Comparison of ENCODE assay signal across 6 cellular contexts in the genomic region with DNA sequence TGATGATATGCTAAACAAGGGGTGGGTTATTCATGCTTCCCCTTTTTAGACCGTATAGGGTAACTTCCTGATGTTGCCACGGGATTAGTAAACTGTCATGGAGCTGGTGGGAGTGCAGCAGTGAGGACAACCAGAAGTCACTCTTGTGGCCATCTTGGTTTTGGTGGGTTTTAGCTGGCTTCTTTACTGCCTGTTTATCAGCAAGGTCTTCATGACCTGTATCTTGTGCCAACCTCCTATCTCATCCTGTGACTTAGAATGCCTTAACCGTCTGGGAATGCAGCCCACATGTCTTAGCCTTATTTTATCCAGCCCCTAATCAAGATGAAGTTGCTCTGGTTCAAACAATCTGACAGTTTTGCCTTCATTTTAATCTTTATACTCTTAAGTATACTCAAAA. TPM values are rescaled to one million over a fixed set of nuclear protein-coding genes. Genes with fewer than 3 reads are reported as not detected.
"Had no signal": no experiment of that assay in that cellular context is flagged by ENCODE, and none has a peak within 500 bp of the region (broad histone marks: within the 10 kb centered on the region; RNA-seq: fewer than 3 reads in every experiment).

No MANE protein-coding gene starts in this region.

RNA-seq across cellular contexts. Expression of a gene that starts 41.7 kb away (rescaled TPM):
- total RNA-seq: activated CD4-positive, alpha-beta memory T cell treated with anti-CD3 and anti-CD28 coated beads, Interleukin-2, amount 10 ng/mL, durations not matched to agents 7 days and 5 days; activated CD4-positive, alpha-beta T cell treated with anti-CD3 and anti-CD28 coated beads, Interleukin-2, amount 10 ng/mL, durations not matched to agents 7 days and 5 days; activated naive CD8-positive, alpha-beta T cell treated with anti-CD3 and anti-CD28 coated beads, Interleukin-2, amount 10 ng/mL, durations not matched to agents 7 days and 5 days; endothelial cell of umbilical vein; lung microvascular endothelial cell had no signal
- polyA plus RNA-seq: endothelial cell of umbilical vein, hepatocyte had no signal
